Comparison of ENCODE assay signal across 2 cellular contexts in genomic region chr2:234051374-234052070, GRCh38.
TF ChIP-seq lines count a peak whose summit lies in the region.

No MANE protein-coding gene starts in this region.

TF ChIP-seq in GM23338, 12 proteins besides CTCF, POLR2A, EP300 and RAD21:
- TF ChIP-seq ETS1 (IDR thresholded peaks at IDR 0.05) (no peak), STAT1 (IDR thresholded peaks at IDR 0.05; ENCODE audit: unreplicated experiment) (no peak), EZH2phosphoT487 (IDR thresholded peaks at IDR 0.05; ENCODE audit: unreplicated experiment) (no peak), JUNB (IDR thresholded peaks at IDR 0.05; ENCODE audit: unreplicated experiment) (no peak), ZNF331 (CRISPR knock-in tag; IDR thresholded peaks at IDR 0.05; ENCODE audit: low read depth) (no peak), EZH2 (IDR thresholded peaks at IDR 0.05; ENCODE audit: low read depth, unreplicated experiment) (no peak), ZNF462 (CRISPR knock-in tag; IDR thresholded peaks at IDR 0.05) (no peak)

TF ChIP-seq in H1, 55 proteins besides CTCF, POLR2A, EP300 and RAD21:
- TF ChIP-seq POU5F1 (IDR thresholded peaks at IDR 0.05; ENCODE audit: low read depth, low read length) (no peak), ATF2 (IDR thresholded peaks at IDR 0.05; ENCODE audit: low read length) (no peak), EZH2 (IDR thresholded peaks at IDR 0.05; ENCODE audit: low read depth, low read length, severe bottlenecking) (no peak), BACH1 (IDR thresholded peaks at IDR 0.05; ENCODE audit: low read length) (no peak), CHD7 (IDR thresholded peaks at IDR 0.05; ENCODE audit: insufficient replicate concordance, low read length) (no peak), TAF1 (IDR thresholded peaks at IDR 0.05; ENCODE audit: low read depth, low read length) (no peak), NRF1 (IDR thresholded peaks at IDR 0.05; ENCODE audit: low read depth, low read length) (no peak)
